In the genomic region with DNA sequence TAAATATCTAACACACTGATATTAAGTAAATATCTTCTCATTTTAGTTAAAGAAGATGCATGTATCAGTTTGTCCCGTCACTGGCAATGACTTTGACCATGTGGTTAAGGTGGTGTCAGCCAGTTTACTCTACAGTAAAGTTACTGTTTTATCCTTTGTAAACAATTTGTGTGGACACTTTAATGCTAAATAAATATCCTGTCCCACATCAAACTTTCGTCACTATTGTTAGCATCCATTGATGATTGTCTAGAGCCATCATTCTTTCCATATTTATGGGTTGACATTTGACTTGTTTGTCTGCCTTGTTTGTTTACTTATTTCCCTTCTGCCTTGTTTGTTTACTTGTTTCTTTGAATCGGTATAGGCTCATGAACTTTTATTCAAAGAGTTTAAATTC, we compare ENCODE assay signal across 27 cellular contexts.
"Had no signal": no experiment of that assay in that cellular context is flagged by ENCODE, and none has a peak within 500 bp of the region (broad histone marks: within the 10 kb centered on the region; RNA-seq: fewer than 3 reads in every experiment).

No MANE protein-coding gene starts in this region.

- H3K4me3 ChIP-seq: ascending aorta, breast epithelium, cardiac muscle cell, colonic mucosa, esophagus squamous epithelium had no signal

- FAIRE-seq: endometrium, endothelial cell of umbilical vein, frontal cortex had no signal

- ATAC-seq: activated naive CD4-positive, alpha-beta T cell treated with anti-CD3 and anti-CD28 coated beads, Interleukin-2, amount 50 U/mL, for 72 hours; activated T-cell treated with anti-CD3 and anti-CD28 coated beads, Interleukin-2, amount 50 U/mL, for 72 hours had no signal

- H3K27me3 ChIP-seq: ascending aorta, breast epithelium, cardiac muscle cell, colonic mucosa, esophagus squamous epithelium had no signal

- DNase-seq: activated CD4-positive, alpha-beta memory T cell treated with anti-CD3 and anti-CD28 coated beads for 36 hours; activated CD4-positive, alpha-beta T cell treated with anti-CD3 and anti-CD28 coated beads for 1 hour; activated CD4-positive, alpha-beta T cell treated with anti-CD3 and anti-CD28 coated beads for 4 hours; activated CD4-positive, alpha-beta T cell treated with anti-CD3 and anti-CD28 coated beads, Interleukin-2, amount 10 ng/mL, durations not matched to agents 7 days and 5 days; activated CD8-positive, alpha-beta memory T cell treated with anti-CD3 and anti-CD28 coated beads, Interleukin-2, amount 50 U/mL, for 48 hours; activated gamma-delta T cell; activated naive CD4-positive, alpha-beta T cell; activated naive CD4-positive, alpha-beta T cell treated with anti-CD3 and anti-CD28 coated beads, Interleukin-2, amount 10 ng/mL, durations not matched to agents 7 days and 5 days; activated naive CD8-positive, alpha-beta T cell treated with anti-CD3 and anti-CD28 coated beads, Interleukin-2, amount 10 ng/mL, durations not matched to agents 7 days and 5 days; activated T-cell treated with anti-CD3 and anti-CD28 coated beads for 4 hours; activated T-cell treated with anti-CD3 and anti-CD28 coated beads, Interleukin-2, amount 50 U/mL, for 24 hours; activated T-cell treated with anti-CD3 and anti-CD28 coated beads, Interleukin-2, amount 50 U/mL, for 72 hours; central memory CD4-positive, alpha-beta T cell; cerebellar nuclear complex; colonic mucosa; effector CD8-positive, alpha-beta T cell; esophagus squamous epithelium; head of caudate nucleus; T-helper 2 cell had no signal

- H3K9me3 ChIP-seq: ascending aorta, breast epithelium, colonic mucosa had no signal

- H3K4me1 ChIP-seq: ascending aorta, breast epithelium, colonic mucosa, esophagus squamous epithelium had no signal

- H3K36me3 ChIP-seq: ascending aorta, breast epithelium, cardiac muscle cell, colonic mucosa, esophagus squamous epithelium had no signal

- H3K27ac ChIP-seq: ascending aorta, breast epithelium, cardiac muscle cell, colonic mucosa, epithelial cell of prostate, esophagus squamous epithelium had no signal
